ENCODE assay signal across 1 cellular context in genomic region chr2:189370719-189371118, GRCh38.
TF ChIP-seq lines count a peak whose summit lies in the region.

No MANE protein-coding gene starts in this region.

TF ChIP-seq in IMR-90, 13 proteins besides CTCF, POLR2A, EP300 and RAD21 (continued from another document):
- TF ChIP-seq MXI1 (IDR thresholded peaks at IDR 0.05; ENCODE audit: borderline replicate concordance, low read depth, low read length), result no peak
- TF ChIP-seq CEBPB (IDR thresholded peaks at IDR 0.05; ENCODE audit: low read depth, low read length), result no peak
TF ChIP-seq in IMR-90: peak in this region for 0.
